22 cellular contexts compared by ENCODE assay signal in the genomic region with DNA sequence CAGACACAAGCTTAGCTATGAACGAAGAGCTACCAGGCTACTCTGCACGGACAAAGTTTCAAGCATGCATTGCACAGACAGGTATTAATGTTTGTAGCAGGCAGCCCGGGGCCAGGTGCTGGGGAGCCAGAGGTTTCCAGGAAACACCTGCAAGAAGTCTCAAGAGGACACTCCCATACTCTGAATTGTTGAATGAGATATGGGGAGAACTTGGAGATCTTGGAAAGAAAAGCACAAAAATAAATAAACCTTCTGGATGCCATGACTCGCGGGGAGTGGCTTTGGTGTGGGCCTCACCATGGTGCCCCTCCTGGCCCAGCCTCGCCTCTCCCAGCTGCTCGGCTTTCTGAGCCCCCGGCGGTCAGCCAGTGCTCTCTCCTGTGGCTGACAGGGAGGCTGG.
DNase-seq lines count a peak whose midpoint lies in the region; ATAC-seq and TF ChIP-seq lines count a peak whose summit lies in the region.
"Had no signal": no experiment of that assay in that cellular context is flagged by ENCODE, and none has a peak within 500 bp of the region (broad histone marks: within the 10 kb centered on the region; RNA-seq: fewer than 3 reads in every experiment).

No MANE protein-coding gene starts in this region.

- H3K4me3 ChIP-seq in KMS-11 (IDR thresholded peaks at IDR 0.05; ENCODE audit: insufficient read depth, low read depth, low read length) (no peak overlapping the region), lower lobe of right lung (no peak overlapping the region), spleen (no peak overlapping the region)
- no peak overlapping the region for H3K4me3 ChIP-seq in CD8-positive, alpha-beta memory T cell (ENCODE audit: low read length)
- H3K4me3 ChIP-seq: HAP-1, SJSA1 had no signal

- H3K27ac ChIP-seq in KMS-11 (peak overlapping the region; percentile 68), lower lobe of right lung (peak overlapping the region; percentile 79), spleen (peak overlapping the region in 6 of 8 donors; percentile 68 to 91 (median 78))
- H3K27ac ChIP-seq in CD8-positive, alpha-beta memory T cell (ENCODE audit: low read depth, low read length), result no peak overlapping the region
- H3K27ac ChIP-seq: SJSA1 had no signal

- H3K36me3 ChIP-seq in KMS-11 (ENCODE audit: insufficient read depth) (no peaks in the 10 kb centered on the region), lower lobe of right lung (no peaks in the 10 kb centered on the region), spleen (no peaks in the 10 kb centered on the region)
- no peaks in the 10 kb centered on the region for H3K36me3 ChIP-seq in CD8-positive, alpha-beta memory T cell (ENCODE audit: insufficient read depth, low read length)
- H3K36me3 ChIP-seq: HAP-1, SJSA1 had no signal

- CTCF ChIA-PET in WTC11 (lab: Charles Lee), result no interaction called here
- CTCF ChIA-PET in CD8-positive, alpha-beta memory T cell (lab: Charles Lee), result no interaction called here

- no peaks in the 10 kb centered on the region for H3K27me3 Mint-ChIP-seq in WTC11 (ENCODE audit: low read depth)
- peaks cover 2 to 8% of the 10 kb centered on the region in 2 donors for H3K27me3 Mint-ChIP-seq in CD8-positive, alpha-beta memory T cell
- H3K27me3 Mint-ChIP-seq: stimulated activated naive CD8-positive, alpha-beta T cell treated with anti-CD3 and anti-CD28 coated beads, Interleukin-15, Interleukin-2, amounts not matched to agents 100 ng/mL and 50 ng/mL, for 24 hours had no signal

- no peaks in the 10 kb centered on the region for H3K36me3 Mint-ChIP-seq in WTC11
- H3K36me3 Mint-ChIP-seq in CD8-positive, alpha-beta memory T cell, result no peaks in the 10 kb centered on the region
- H3K36me3 Mint-ChIP-seq: immature natural killer cell had no signal

- WGBS in spleen, 5 donors, result 78 to 86% (median 80%) methylated on average over 9 of the region's 9 CpGs

- H3K4me3 Mint-ChIP-seq in WTC11, result no peak overlapping the region
- H3K4me3 Mint-ChIP-seq in CD8-positive, alpha-beta memory T cell, result no peak overlapping the region
- H3K4me3 Mint-ChIP-seq: effector memory CD8-positive, alpha-beta T cell; immature natural killer cell; nephron; stimulated activated naive CD8-positive, alpha-beta T cell treated with anti-CD3 and anti-CD28 coated beads, Interleukin-15, Interleukin-2, amounts not matched to agents 100 ng/mL and 50 ng/mL, for 24 hours had no signal

- no peak overlapping the region; the same call in 1 of the 2 replicates for H2AFZ ChIP-seq in KMS-11 (ENCODE audit: low read depth)

- H3K79me2 ChIP-seq in KMS-11 (ENCODE audit: insufficient read depth, low read depth), result no peaks in the 10 kb centered on the region

- H3K9me3 Mint-ChIP-seq in WTC11, result peaks cover 5% of the 10 kb centered on the region
- H3K9me3 Mint-ChIP-seq in CD8-positive, alpha-beta memory T cell, result no peaks in the 10 kb centered on the region
- H3K9me3 Mint-ChIP-seq: effector memory CD8-positive, alpha-beta T cell; immature natural killer cell; stimulated activated naive CD8-positive, alpha-beta T cell treated with anti-CD3 and anti-CD28 coated beads, Interleukin-15, Interleukin-2, amounts not matched to agents 100 ng/mL and 50 ng/mL, for 24 hours had no signal

- peaks cover 42% of the 10 kb centered on the region for H3K4me1 ChIP-seq in KMS-11 (ENCODE audit: low read depth, poor library complexity, severe bottlenecking)
- peaks cover 36% of the 10 kb centered on the region for H3K4me1 ChIP-seq in lower lobe of right lung
- H3K4me1 ChIP-seq in spleen, result peaks cover 4 to 54% (median 15%) of the 10 kb centered on the region in 6 donors
- no peaks in the 10 kb centered on the region for H3K4me1 ChIP-seq in CD8-positive, alpha-beta memory T cell (ENCODE audit: insufficient read depth, low read length)

- no peak for TF ChIP-seq CTCF in KMS-11 (conservative IDR thresholded peaks at IDR 0.05; ENCODE audit: low read depth, low read length)
- TF ChIP-seq CTCF in WTC11 (IDR thresholded peaks at IDR 0.05), result no peak
- TF ChIP-seq CTCF in lower lobe of right lung (IDR thresholded peaks at IDR 0.05), result no peak
- TF ChIP-seq CTCF in spleen (IDR thresholded peaks at IDR 0.05 in 8 of 11, conservative IDR thresholded peaks at IDR 0.05 in 3 of 11), result no peak

- H3K27me3 ChIP-seq in KMS-11 (ENCODE audit: insufficient read depth, low read depth) (no peaks in the 10 kb centered on the region), lower lobe of right lung (ENCODE audit: low read depth) (no peaks in the 10 kb centered on the region), spleen (replicated peaks in 1 of 7) (no peaks in the 10 kb centered on the region)
- no peaks in the 10 kb centered on the region for H3K27me3 ChIP-seq in CD8-positive, alpha-beta memory T cell (ENCODE audit: insufficient read depth, low read length, poor library complexity, severe bottlenecking)
- H3K27me3 ChIP-seq: heart left ventricle, SJSA1 had no signal

- peak overlapping the region; percentile 42; the same call in 1 of the 2 replicates for H3K4me2 ChIP-seq in KMS-11

- intact Hi-C loops in lower lobe of right lung (cut with DNase I), result no loop called here
- intact Hi-C loops in spleen (cut with DNase I; ENCODE audit: low total_unique reads), result no loop called here

- POLR2A ChIA-PET in WTC11 (lab: Charles Lee), result no interaction called here
- POLR2A ChIA-PET in CD8-positive, alpha-beta memory T cell (lab: Charles Lee), result no interaction called here

- DNase-seq in WTC11 (ENCODE audit: low spot score) (no peak), lower lobe of right lung (peak; percentile 73), spleen (no peak), retina (no peak), NK-92 (lab: John Stamatoyannopoulos, UW; ENCODE audit: unreplicated experiment) (no peak)
- DNase-seq in CD8-positive, alpha-beta memory T cell, result no peak
- DNase-seq: activated CD4-positive, CD25-positive, alpha-beta regulatory T cell treated with anti-CD3 and anti-CD28 coated beads, Interleukin-2, amount 50 U/mL, for 72 hours; Calu3; effector memory CD8-positive, alpha-beta T cell; immature natural killer cell; mesenchymal stem cell; NCI-H1048; NCI-H2081 treated with DMSO at 0.1 percent for 48 hours; NCI-H526 treated with DMSO at 0.1 percent for 48 hours; T-helper 2 cell had no signal

- 0 out of 2 replicates have a peak overlapping the region, but pooled peaks have one; percentile 20 for H3K27ac Mint-ChIP-seq in WTC11
- no peak overlapping the region for H3K27ac Mint-ChIP-seq in CD8-positive, alpha-beta memory T cell
- H3K27ac Mint-ChIP-seq: effector memory CD8-positive, alpha-beta T cell; immature natural killer cell; stimulated activated naive CD8-positive, alpha-beta T cell treated with anti-CD3 and anti-CD28 coated beads, Interleukin-15, Interleukin-2, amounts not matched to agents 100 ng/mL and 50 ng/mL, for 24 hours had no signal

- H4K20me1 ChIP-seq in KMS-11 (ENCODE audit: insufficient read depth), result no peaks in the 10 kb centered on the region

- no peaks in the 10 kb centered on the region for H3K9me3 ChIP-seq in lower lobe of right lung
- H3K9me3 ChIP-seq in spleen, result no peaks in the 10 kb centered on the region
- H3K9me3 ChIP-seq in CD8-positive, alpha-beta memory T cell (ENCODE audit: low read length), result no peaks in the 10 kb centered on the region
- H3K9me3 ChIP-seq: HAP-1, heart left ventricle, SJSA1 had no signal

- TF ChIP-seq POLR2A in spleen (IDR thresholded peaks at IDR 0.05), result no peak

- H3K4me1 Mint-ChIP-seq in WTC11, result peaks cover 38% of the 10 kb centered on the region
- no peaks in the 10 kb centered on the region for H3K4me1 Mint-ChIP-seq in CD8-positive, alpha-beta memory T cell
- H3K4me1 Mint-ChIP-seq: immature natural killer cell had no signal

- 0 out of 2 replicates have a peak overlapping the region, but pooled peaks have one; percentile 30 for H3K9ac ChIP-seq in KMS-11

- no peak for ATAC-seq in WTC11
- peak; percentile 82 to 86 for ATAC-seq in lower lobe of right lung
- ATAC-seq in GM18517 (IDR thresholded peaks at IDR 0.05; ENCODE audit: unreplicated experiment), result no peak
- ATAC-seq: effector memory CD8-positive, alpha-beta T cell had no signal

TF ChIP-seq in WTC11, 78 proteins besides CTCF, POLR2A, EP300 and RAD21 (continues in another document):
- TF ChIP-seq TEAD1 (CRISPR knock-in tag; IDR thresholded peaks at IDR 0.05) (no peak), GRHL2 (CRISPR knock-in tag; IDR thresholded peaks at IDR 0.05; ENCODE audit: insufficient replicate concordance, severe bottlenecking) (no peak), TEAD4 (CRISPR knock-in tag; IDR thresholded peaks at IDR 0.05) (no peak)
- TF ChIP-seq, protein P1, sequence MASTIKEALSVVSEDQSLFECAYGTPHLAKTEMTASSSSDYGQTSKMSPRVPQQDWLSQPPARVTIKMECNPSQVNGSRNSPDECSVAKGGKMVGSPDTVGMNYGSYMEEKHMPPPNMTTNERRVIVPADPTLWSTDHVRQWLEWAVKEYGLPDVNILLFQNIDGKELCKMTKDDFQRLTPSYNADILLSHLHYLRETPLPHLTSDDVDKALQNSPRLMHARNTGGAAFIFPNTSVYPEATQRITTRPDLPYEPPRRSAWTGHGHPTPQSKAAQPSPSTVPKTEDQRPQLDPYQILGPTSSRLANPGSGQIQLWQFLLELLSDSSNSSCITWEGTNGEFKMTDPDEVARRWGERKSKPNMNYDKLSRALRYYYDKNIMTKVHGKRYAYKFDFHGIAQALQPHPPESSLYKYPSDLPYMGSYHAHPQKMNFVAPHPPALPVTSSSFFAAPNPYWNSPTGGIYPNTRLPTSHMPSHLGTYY (CRISPR knock-in tag; IDR thresholded peaks at IDR 0.05), result no peak
- TF ChIP-seq, protein P2, sequence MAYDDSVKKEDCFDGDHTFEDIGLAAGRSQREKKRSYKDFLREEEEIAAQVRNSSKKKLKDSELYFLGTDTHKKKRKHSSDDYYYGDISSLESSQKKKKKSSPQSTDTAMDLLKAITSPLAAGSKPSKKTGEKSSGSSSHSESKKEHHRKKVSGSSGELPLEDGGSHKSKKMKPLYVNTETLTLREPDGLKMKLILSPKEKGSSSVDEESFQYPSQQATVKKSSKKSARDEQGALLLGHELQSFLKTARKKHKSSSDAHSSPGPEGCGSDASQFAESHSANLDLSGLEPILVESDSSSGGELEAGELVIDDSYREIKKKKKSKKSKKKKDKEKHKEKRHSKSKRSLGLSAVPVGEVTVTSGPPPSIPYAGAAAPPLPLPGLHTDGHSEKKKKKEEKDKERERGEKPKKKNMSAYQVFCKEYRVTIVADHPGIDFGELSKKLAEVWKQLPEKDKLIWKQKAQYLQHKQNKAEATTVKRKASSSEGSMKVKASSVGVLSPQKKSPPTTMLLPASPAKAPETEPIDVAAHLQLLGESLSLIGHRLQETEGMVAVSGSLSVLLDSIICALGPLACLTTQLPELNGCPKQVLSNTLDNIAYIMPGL (CRISPR knock-in tag; IDR thresholded peaks at IDR 0.05), result no peak

Comparison
In these comparisons a context has a peak if more than half of its experiments do, and no peak if none do; other contexts are left out.
1. ATAC-seq: peak in lower lobe of right lung (2 of 2); none in WTC11 (single experiment) and GM18517 (single experiment).